In the genomic region with DNA sequence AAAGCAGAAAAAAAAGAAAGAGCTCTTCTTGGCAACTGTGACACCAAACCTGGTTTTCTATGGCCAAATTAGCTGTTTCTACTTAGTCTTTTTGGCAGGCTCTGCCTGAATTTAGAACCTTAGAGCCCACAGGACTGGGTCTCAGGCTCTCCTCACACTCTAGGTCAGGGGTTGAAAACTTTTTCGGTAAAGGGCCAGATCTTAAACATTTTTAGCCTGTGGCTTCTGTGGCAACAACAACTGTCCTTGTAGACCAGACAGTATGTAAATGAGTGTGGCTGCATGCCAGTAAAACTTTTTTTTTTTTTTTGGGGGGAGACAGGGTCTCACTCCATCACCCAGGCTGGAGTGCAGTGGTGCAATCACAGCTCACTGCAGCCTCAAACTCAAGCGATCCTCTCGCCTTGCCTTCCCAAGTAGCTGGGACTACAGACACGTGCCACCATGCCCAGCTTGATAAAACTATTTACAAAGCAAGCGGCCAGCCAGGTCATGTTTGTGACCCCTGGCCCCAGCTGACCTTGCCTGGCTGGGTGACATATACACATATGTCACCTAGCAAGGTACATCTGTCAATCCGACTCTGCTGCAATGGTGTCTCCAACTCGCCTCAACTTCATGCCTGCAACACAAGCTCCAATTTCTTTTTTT, we compare ENCODE assay signal across 1 cellular context.
TF ChIP-seq lines count a peak whose summit lies in the region.

No MANE protein-coding gene starts in this region.

TF ChIP-seq in HepG2, 621 proteins besides CTCF, POLR2A, EP300 and RAD21 (continued from another document and continues in another):
- TF ChIP-seq, protein P1, sequence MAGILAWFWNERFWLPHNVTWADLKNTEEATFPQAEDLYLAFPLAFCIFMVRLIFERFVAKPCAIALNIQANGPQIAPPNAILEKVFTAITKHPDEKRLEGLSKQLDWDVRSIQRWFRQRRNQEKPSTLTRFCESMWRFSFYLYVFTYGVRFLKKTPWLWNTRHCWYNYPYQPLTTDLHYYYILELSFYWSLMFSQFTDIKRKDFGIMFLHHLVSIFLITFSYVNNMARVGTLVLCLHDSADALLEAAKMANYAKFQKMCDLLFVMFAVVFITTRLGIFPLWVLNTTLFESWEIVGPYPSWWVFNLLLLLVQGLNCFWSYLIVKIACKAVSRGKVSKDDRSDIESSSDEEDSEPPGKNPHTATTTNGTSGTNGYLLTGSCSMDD (CRISPR knock-in tag; IDR thresholded peaks at IDR 0.05): no peak
- TF ChIP-seq FLYWCH1 (CRISPR knock-in tag; IDR thresholded peaks at IDR 0.05) (no peak), ZNF7 (CRISPR knock-in tag; IDR thresholded peaks at IDR 0.05) (no peak), MATR3 (CRISPR knock-in tag; IDR thresholded peaks at IDR 0.05) (no peak), ZNF263 (CRISPR knock-in tag; IDR thresholded peaks at IDR 0.05) (no peak), CHD2 (IDR thresholded peaks at IDR 0.05; ENCODE audit: low read depth, low read length) (no peak), TBX3 (IDR thresholded peaks at IDR 0.05; ENCODE audit: borderline replicate concordance) (peak; percentile 16; the same call in 1 of the 2 replicates), KLF16 (CRISPR knock-in tag; IDR thresholded peaks at IDR 0.05) (peak in 1 of 2 experiments; percentile 75; a peak in 2 of 4 replicates), ZNF546 (CRISPR knock-in tag; conservative IDR thresholded peaks at IDR 0.05) (no peak), PHF5A (CRISPR knock-in tag; IDR thresholded peaks at IDR 0.05; ENCODE audit: low read depth, unreplicated experiment) (no peak), RFXAP (CRISPR knock-in tag; IDR thresholded peaks at IDR 0.05; ENCODE audit: borderline replicate concordance) (no peak; the same call in 1 of the 2 replicates), TP53 (CRISPR knock-in tag; conservative IDR thresholded peaks at IDR 0.05) (no peak), ZNF460 (CRISPR knock-in tag; IDR thresholded peaks at IDR 0.05; ENCODE audit: borderline replicate concordance) (no peak; the same call in 1 of the 2 replicates), ZNF550 (CRISPR knock-in tag; IDR thresholded peaks at IDR 0.05; ENCODE audit: borderline replicate concordance) (no peak), ZNF556 (CRISPR knock-in tag; IDR thresholded peaks at IDR 0.05; ENCODE audit: borderline replicate concordance) (no peak), MTA1 (CRISPR knock-in tag; IDR thresholded peaks at IDR 0.05; ENCODE audit: borderline replicate concordance) (peak; percentile 62; the same call in 1 of the 2 replicates), MLLT10 (CRISPR knock-in tag; IDR thresholded peaks at IDR 0.05) (no peak), KMT2B (CRISPR knock-in tag; IDR thresholded peaks at IDR 0.05) (no peak), XBP1 (CRISPR knock-in tag; IDR thresholded peaks at IDR 0.05) (peak; percentile 18; the same call in 1 of the 2 replicates), PCBP1 (IDR thresholded peaks at IDR 0.05; ENCODE audit: borderline replicate concordance, low read depth, low read length) (no peak), ZNF431 (CRISPR knock-in tag; IDR thresholded peaks at IDR 0.05; ENCODE audit: borderline replicate concordance, low read depth) (no peak), GATAD1 (CRISPR knock-in tag; IDR thresholded peaks at IDR 0.05) (peak; percentile 48; the same call in 1 of the 2 replicates), HOXA7 (CRISPR knock-in tag; IDR thresholded peaks at IDR 0.05) (no peak), CENPT (CRISPR knock-in tag; IDR thresholded peaks at IDR 0.05; ENCODE audit: low read depth) (no peak), PHF20 (CRISPR knock-in tag; IDR thresholded peaks at IDR 0.05) (no peak), ZNF382 (CRISPR knock-in tag; IDR thresholded peaks at IDR 0.05; ENCODE audit: borderline replicate concordance) (no peak), SIX4 (CRISPR knock-in tag; IDR thresholded peaks at IDR 0.05) (no peak), ZNF605 (CRISPR knock-in tag; IDR thresholded peaks at IDR 0.05) (no peak), HNF4G (IDR thresholded peaks at IDR 0.05; ENCODE audit: borderline replicate concordance, low read depth, low read length) (peak; percentile 15; the same call in 1 of the 2 replicates), HNF4G (CRISPR knock-in tag; IDR thresholded peaks at IDR 0.05; ENCODE audit: borderline replicate concordance, low read depth) (peak; percentile 29; the same call in 1 of the 2 replicates)
- TF ChIP-seq, protein P2, sequence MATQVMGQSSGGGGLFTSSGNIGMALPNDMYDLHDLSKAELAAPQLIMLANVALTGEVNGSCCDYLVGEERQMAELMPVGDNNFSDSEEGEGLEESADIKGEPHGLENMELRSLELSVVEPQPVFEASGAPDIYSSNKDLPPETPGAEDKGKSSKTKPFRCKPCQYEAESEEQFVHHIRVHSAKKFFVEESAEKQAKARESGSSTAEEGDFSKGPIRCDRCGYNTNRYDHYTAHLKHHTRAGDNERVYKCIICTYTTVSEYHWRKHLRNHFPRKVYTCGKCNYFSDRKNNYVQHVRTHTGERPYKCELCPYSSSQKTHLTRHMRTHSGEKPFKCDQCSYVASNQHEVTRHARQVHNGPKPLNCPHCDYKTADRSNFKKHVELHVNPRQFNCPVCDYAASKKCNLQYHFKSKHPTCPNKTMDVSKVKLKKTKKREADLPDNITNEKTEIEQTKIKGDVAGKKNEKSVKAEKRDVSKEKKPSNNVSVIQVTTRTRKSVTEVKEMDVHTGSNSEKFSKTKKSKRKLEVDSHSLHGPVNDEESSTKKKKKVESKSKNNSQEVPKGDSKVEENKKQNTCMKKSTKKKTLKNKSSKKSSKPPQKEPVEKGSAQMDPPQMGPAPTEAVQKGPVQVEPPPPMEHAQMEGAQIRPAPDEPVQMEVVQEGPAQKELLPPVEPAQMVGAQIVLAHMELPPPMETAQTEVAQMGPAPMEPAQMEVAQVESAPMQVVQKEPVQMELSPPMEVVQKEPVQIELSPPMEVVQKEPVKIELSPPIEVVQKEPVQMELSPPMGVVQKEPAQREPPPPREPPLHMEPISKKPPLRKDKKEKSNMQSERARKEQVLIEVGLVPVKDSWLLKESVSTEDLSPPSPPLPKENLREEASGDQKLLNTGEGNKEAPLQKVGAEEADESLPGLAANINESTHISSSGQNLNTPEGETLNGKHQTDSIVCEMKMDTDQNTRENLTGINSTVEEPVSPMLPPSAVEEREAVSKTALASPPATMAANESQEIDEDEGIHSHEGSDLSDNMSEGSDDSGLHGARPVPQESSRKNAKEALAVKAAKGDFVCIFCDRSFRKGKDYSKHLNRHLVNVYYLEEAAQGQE (IDR thresholded peaks at IDR 0.05; ENCODE audit: borderline replicate concordance in 1 of 2, low read depth in 1 of 2, low read length in 2 of 2): no peak
- TF ChIP-seq, protein P3, sequence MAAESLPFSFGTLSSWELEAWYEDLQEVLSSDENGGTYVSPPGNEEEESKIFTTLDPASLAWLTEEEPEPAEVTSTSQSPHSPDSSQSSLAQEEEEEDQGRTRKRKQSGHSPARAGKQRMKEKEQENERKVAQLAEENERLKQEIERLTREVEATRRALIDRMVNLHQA (CRISPR knock-in tag; IDR thresholded peaks at IDR 0.05): no peak
- TF ChIP-seq, protein P4, sequence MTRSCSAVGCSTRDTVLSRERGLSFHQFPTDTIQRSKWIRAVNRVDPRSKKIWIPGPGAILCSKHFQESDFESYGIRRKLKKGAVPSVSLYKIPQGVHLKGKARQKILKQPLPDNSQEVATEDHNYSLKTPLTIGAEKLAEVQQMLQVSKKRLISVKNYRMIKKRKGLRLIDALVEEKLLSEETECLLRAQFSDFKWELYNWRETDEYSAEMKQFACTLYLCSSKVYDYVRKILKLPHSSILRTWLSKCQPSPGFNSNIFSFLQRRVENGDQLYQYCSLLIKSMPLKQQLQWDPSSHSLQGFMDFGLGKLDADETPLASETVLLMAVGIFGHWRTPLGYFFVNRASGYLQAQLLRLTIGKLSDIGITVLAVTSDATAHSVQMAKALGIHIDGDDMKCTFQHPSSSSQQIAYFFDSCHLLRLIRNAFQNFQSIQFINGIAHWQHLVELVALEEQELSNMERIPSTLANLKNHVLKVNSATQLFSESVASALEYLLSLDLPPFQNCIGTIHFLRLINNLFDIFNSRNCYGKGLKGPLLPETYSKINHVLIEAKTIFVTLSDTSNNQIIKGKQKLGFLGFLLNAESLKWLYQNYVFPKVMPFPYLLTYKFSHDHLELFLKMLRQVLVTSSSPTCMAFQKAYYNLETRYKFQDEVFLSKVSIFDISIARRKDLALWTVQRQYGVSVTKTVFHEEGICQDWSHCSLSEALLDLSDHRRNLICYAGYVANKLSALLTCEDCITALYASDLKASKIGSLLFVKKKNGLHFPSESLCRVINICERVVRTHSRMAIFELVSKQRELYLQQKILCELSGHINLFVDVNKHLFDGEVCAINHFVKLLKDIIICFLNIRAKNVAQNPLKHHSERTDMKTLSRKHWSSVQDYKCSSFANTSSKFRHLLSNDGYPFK (CRISPR knock-in tag; IDR thresholded peaks at IDR 0.05; ENCODE audit: borderline replicate concordance): 0 out of 2 replicates have a peak, but pooled peaks have one; percentile 35
- TF ChIP-seq, protein P5, sequence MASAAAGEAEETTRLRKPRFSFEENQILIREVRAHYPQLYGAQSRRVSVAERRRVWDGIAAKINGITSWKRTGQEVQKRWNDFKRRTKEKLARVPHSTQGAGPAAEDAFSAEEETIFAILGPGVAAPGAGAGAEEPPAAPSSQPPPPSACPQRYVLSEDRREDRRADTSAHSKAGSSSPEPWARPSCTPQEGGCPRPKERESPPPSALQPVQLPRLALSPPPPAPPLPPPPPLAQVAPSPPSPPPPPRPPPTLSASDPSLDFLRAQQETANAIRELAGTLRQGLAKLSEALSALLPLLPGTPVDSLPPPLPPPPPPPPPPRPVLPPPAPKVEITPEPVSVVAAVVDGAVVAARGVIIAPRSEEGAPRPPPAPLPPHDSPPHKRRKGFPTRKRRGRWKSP (CRISPR knock-in tag; IDR thresholded peaks at IDR 0.05): 0 out of 2 replicates have a peak, but pooled peaks have one; percentile 51
- TF ChIP-seq, protein P6, sequence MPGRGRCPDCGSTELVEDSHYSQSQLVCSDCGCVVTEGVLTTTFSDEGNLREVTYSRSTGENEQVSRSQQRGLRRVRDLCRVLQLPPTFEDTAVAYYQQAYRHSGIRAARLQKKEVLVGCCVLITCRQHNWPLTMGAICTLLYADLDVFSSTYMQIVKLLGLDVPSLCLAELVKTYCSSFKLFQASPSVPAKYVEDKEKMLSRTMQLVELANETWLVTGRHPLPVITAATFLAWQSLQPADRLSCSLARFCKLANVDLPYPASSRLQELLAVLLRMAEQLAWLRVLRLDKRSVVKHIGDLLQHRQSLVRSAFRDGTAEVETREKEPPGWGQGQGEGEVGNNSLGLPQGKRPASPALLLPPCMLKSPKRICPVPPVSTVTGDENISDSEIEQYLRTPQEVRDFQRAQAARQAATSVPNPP (CRISPR knock-in tag; IDR thresholded peaks at IDR 0.05): 0 out of 2 replicates have a peak, but pooled peaks have one; percentile 36
- TF ChIP-seq, protein P7, sequence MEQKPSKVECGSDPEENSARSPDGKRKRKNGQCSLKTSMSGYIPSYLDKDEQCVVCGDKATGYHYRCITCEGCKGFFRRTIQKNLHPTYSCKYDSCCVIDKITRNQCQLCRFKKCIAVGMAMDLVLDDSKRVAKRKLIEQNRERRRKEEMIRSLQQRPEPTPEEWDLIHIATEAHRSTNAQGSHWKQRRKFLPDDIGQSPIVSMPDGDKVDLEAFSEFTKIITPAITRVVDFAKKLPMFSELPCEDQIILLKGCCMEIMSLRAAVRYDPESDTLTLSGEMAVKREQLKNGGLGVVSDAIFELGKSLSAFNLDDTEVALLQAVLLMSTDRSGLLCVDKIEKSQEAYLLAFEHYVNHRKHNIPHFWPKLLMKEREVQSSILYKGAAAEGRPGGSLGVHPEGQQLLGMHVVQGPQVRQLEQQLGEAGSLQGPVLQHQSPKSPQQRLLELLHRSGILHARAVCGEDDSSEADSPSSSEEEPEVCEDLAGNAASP (CRISPR knock-in tag; IDR thresholded peaks at IDR 0.05; ENCODE audit: borderline replicate concordance): peak; percentile 100
- TF ChIP-seq, protein P8, sequence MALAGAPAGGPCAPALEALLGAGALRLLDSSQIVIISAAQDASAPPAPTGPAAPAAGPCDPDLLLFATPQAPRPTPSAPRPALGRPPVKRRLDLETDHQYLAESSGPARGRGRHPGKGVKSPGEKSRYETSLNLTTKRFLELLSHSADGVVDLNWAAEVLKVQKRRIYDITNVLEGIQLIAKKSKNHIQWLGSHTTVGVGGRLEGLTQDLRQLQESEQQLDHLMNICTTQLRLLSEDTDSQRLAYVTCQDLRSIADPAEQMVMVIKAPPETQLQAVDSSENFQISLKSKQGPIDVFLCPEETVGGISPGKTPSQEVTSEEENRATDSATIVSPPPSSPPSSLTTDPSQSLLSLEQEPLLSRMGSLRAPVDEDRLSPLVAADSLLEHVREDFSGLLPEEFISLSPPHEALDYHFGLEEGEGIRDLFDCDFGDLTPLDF (CRISPR knock-in tag; IDR thresholded peaks at IDR 0.05): no peak
- TF ChIP-seq, protein P9, sequence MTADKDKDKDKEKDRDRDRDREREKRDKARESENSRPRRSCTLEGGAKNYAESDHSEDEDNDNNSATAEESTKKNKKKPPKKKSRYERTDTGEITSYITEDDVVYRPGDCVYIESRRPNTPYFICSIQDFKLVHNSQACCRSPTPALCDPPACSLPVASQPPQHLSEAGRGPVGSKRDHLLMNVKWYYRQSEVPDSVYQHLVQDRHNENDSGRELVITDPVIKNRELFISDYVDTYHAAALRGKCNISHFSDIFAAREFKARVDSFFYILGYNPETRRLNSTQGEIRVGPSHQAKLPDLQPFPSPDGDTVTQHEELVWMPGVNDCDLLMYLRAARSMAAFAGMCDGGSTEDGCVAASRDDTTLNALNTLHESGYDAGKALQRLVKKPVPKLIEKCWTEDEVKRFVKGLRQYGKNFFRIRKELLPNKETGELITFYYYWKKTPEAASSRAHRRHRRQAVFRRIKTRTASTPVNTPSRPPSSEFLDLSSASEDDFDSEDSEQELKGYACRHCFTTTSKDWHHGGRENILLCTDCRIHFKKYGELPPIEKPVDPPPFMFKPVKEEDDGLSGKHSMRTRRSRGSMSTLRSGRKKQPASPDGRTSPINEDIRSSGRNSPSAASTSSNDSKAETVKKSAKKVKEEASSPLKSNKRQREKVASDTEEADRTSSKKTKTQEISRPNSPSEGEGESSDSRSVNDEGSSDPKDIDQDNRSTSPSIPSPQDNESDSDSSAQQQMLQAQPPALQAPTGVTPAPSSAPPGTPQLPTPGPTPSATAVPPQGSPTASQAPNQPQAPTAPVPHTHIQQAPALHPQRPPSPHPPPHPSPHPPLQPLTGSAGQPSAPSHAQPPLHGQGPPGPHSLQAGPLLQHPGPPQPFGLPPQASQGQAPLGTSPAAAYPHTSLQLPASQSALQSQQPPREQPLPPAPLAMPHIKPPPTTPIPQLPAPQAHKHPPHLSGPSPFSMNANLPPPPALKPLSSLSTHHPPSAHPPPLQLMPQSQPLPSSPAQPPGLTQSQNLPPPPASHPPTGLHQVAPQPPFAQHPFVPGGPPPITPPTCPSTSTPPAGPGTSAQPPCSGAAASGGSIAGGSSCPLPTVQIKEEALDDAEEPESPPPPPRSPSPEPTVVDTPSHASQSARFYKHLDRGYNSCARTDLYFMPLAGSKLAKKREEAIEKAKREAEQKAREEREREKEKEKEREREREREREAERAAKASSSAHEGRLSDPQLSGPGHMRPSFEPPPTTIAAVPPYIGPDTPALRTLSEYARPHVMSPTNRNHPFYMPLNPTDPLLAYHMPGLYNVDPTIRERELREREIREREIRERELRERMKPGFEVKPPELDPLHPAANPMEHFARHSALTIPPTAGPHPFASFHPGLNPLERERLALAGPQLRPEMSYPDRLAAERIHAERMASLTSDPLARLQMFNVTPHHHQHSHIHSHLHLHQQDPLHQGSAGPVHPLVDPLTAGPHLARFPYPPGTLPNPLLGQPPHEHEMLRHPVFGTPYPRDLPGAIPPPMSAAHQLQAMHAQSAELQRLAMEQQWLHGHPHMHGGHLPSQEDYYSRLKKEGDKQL (CRISPR knock-in tag; IDR thresholded peaks at IDR 0.05; ENCODE audit: low read depth): peak; percentile 86
